8 cellular contexts compared by ENCODE assay signal in the genomic region with DNA sequence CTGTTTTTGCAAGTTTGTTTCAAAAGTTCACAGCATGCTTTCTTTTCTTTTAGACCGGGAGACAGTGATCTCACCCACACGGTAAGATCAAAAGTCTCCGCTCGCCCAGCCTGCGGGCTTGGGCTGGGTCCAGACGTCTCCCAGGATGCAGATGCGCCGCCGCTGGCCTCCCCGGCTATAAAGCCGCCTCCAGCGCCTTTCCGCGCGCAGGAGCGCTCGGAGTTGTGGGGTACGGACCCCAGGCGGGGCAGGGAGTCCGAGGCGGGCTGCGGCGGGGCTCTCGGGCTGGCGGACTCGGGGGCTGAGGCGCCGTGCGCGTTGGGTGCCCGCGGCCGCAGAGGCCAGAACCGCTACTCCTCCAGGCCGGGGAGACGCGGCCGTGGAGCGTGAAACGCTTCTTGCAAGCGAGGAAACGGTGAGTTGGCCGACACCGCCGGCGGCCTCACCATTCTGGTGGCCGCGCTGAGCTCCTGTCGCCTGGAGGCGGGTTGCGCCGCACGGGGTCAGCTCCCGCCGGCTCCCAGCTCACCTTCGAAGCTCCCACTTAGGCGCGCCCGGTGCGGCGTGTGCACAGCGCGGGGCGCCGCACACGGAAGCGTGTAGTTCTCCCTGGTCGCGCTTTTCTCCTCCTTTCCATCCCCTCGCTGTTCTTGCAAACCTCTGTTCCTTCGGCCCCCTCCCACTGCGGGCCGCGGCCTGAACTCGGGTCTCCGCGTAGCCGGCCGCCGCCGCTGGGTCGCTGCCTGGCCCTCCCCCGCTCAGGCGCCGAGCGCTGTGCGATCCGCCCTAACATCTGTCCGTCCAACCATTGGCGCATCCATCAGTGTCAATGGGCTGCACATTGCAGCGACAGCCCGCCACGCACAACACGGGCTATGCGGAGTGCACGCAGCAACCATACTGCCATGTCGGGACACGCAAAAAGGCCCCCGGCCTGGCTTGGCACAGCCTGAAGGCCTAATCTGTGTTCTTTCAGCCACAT. TPM values are rescaled to one million over a fixed set of nuclear protein-coding genes. Genes with fewer than 3 reads are reported as not detected.
DNase-seq lines count a peak whose midpoint lies in the region; ATAC-seq and TF ChIP-seq lines count a peak whose summit lies in the region.

No MANE protein-coding gene starts in this region.

- H3K27ac ChIP-seq in esophagus squamous epithelium: peak overlapping the region; percentile 65 to 95 (median 78)
- H3K27ac ChIP-seq in naive thymus-derived CD4-positive, alpha-beta T cell (ENCODE audit: low read depth, low read length): no peak overlapping the region

- peak overlapping the region; percentile 74 for H3K9ac ChIP-seq in ES-I3 (ENCODE audit: low read depth, low read length)

- POLR2A ChIA-PET in naive thymus-derived CD4-positive, alpha-beta T cell (lab: Charles Lee): no interaction called here

- H3K4me3 Mint-ChIP-seq in naive thymus-derived CD4-positive, alpha-beta T cell: peak overlapping the region; percentile 77 to 94 (median 90)

- H3K4me1 ChIP-seq in ES-I3 (ENCODE audit: insufficient read depth, low read length): peaks cover 7% of the 10 kb centered on the region; the same call in 1 of the 2 replicates
- peaks cover 27 to 76% (median 30%) of the 10 kb centered on the region in 3 donors for H3K4me1 ChIP-seq in esophagus squamous epithelium
- peaks cover 20 to 28% of the 10 kb centered on the region in 2 donors for H3K4me1 ChIP-seq in naive thymus-derived CD4-positive, alpha-beta T cell (ENCODE audit: control insufficient read depth in 2 of 2, insufficient read depth in 2 of 2, low read length in 2 of 2)

- H3K36me3 ChIP-seq in ES-I3 (ENCODE audit: insufficient read depth, low read length) (peaks cover 2% of the 10 kb centered on the region; the same call in 1 of the 2 replicates), esophagus squamous epithelium (no peaks in the 10 kb centered on the region)
- no peaks in the 10 kb centered on the region for H3K36me3 ChIP-seq in naive thymus-derived CD4-positive, alpha-beta T cell (ENCODE audit: control insufficient read depth in 2 of 3, insufficient read depth in 3 of 3, low read length in 3 of 3)

- peaks cover 0 to 2% (median 0%) of the 10 kb centered on the region in 5 donors for H3K36me3 Mint-ChIP-seq in naive thymus-derived CD4-positive, alpha-beta T cell

- peaks cover 0 to 3% (median 0%) of the 10 kb centered on the region in 11 donors for H3K9me3 Mint-ChIP-seq in naive thymus-derived CD4-positive, alpha-beta T cell

- peak overlapping the region in 2 of 9 donors; percentile 2 to 77 for H3K27ac Mint-ChIP-seq in naive thymus-derived CD4-positive, alpha-beta T cell

- ATAC-seq in naive thymus-derived CD4-positive, alpha-beta T cell: no peak
- ATAC-seq in GM19351 (IDR thresholded peaks at IDR 0.05; ENCODE audit: unreplicated experiment): no peak

- H3K27me3 ChIP-seq in esophagus squamous epithelium: peaks cover 0 to 91% (median 6%) of the 10 kb centered on the region in 4 donors
- peaks cover 22 to 46% of the 10 kb centered on the region in 2 donors for H3K27me3 ChIP-seq in naive thymus-derived CD4-positive, alpha-beta T cell (ENCODE audit: control insufficient read depth in 2 of 2, insufficient read depth in 2 of 2, low read length in 2 of 2)

- H3K9me3 ChIP-seq in ES-I3 (ENCODE audit: control insufficient read depth, insufficient read depth, low read length) (no peaks in the 10 kb centered on the region), esophagus squamous epithelium (no peaks in the 10 kb centered on the region)
- no peaks in the 10 kb centered on the region for H3K9me3 ChIP-seq in naive thymus-derived CD4-positive, alpha-beta T cell (ENCODE audit: control insufficient read depth in 2 of 3, low read length in 3 of 3)

- H3K4me3 ChIP-seq in esophagus squamous epithelium: peak overlapping the region; percentile 63 to 98 (median 80)
- peak overlapping the region; percentile 54 for H3K4me3 ChIP-seq in naive thymus-derived CD4-positive, alpha-beta T cell (ENCODE audit: low read length)

- H3K4me1 Mint-ChIP-seq in naive thymus-derived CD4-positive, alpha-beta T cell: peaks cover 37 to 54% (median 45%) of the 10 kb centered on the region in 7 donors

- TF ChIP-seq CTCF in esophagus squamous epithelium (IDR thresholded peaks at IDR 0.05): no peak

- WGBS in esophagus squamous epithelium, 2 donors: 17 to 22% methylated on average over 25 to 58 of the region's 99 CpGs

- intact Hi-C loops in esophagus squamous epithelium (cut with DNase I): no loop called here
- intact Hi-C loops in naive thymus-derived CD4-positive, alpha-beta T cell (cut with micrococcal nuclease): loop anchor here (1.0 to 10.0 kb wide), 5 partner anchors 11 to 1824 kb away; a partner anchor contains a TSS

- H3K27me3 Mint-ChIP-seq in naive thymus-derived CD4-positive, alpha-beta T cell: peaks cover 67 to 74% (median 71%) of the 10 kb centered on the region in 5 donors

- no peak for TF ChIP-seq POLR2A in esophagus squamous epithelium (IDR thresholded peaks at IDR 0.05)

- CTCF ChIA-PET in naive thymus-derived CD4-positive, alpha-beta T cell (lab: Charles Lee): no interaction called here

- DNase-seq in SK-N-DZ (ENCODE audit: low spot score) (peak; percentile 23), esophagus squamous epithelium (lab: John Stamatoyannopoulos, UW) (no peak), pons (ENCODE audit: low spot score) (no peak), NCI-H2107 treated with DMSO at 0.1 percent for 48 hours (lab: John Stamatoyannopoulos, UW; ENCODE audit: unreplicated experiment) (no peak), NCI-H69 (lab: John Stamatoyannopoulos, UW) (no peak)
- DNase-seq in naive thymus-derived CD4-positive, alpha-beta T cell: no peak

RNA-seq across cellular contexts. Expression of a gene that starts 2.3 kb away (rescaled TPM):
- 6.6 and 6.7 TPM in 2 replicates for polyA plus RNA-seq in SK-N-DZ (2014; cell fraction: cytosol; rRNA removed)
- polyA plus RNA-seq in SK-N-DZ (2014; cell fraction: nucleus; rRNA removed): 3.9 and 8.4 TPM in 2 replicates
- total RNA-seq in esophagus squamous epithelium: 1 to 10 TPM in 3 of 4 donors, under 1 TPM in 1; 0.19 to 5.3 (median 1.9) TPM
- total RNA-seq in naive thymus-derived CD4-positive, alpha-beta T cell: 1 to 10 TPM in 2 of 5 experiments, under 1 TPM in 3; 0.08 to 6.0 (median 0.19) TPM
- under 1 TPM in 1 of 2 donors, not detected in 1; 0.21 TPM for polyA plus RNA-seq in naive thymus-derived CD4-positive, alpha-beta T cell
